Comparison of ENCODE assay signal across 15 cellular contexts in the genomic region with DNA sequence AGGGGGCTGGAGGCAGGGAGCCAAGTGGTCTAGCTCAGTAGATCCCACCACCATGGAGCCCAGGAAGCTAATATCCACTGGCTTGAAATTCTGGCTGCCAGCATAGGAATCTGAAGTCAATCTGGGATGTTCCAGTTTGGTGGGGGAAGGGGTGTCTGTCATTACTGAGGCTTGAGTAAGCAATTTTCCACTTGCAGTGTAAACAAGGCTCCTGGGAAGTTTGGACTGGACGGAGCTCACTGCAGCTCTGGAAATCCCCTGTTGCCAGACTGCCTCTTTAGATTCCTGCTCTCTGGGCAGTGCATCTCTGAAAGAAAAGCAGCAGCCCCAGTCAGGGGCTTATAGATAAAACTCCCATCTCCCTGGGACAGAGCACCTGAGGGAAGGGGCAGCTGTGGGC.
"Had no signal": no experiment of that assay in that cellular context is flagged by ENCODE, and none has a peak within 500 bp of the region (broad histone marks: within the 10 kb centered on the region; RNA-seq: fewer than 3 reads in every experiment).

No MANE protein-coding gene starts in this region.

- H3K27me3 ChIP-seq: cardiac muscle cell, neutrophil, right atrium auricular region, tibial nerve, vagina had no signal

- ATAC-seq: activated T-cell treated with anti-CD3 and anti-CD28 coated beads, Interleukin-2, amount 50 U/mL, for 72 hours; left cardiac atrium; mucosa of descending colon; naive thymus-derived CD8-positive, alpha-beta T cell; stimulated activated effector memory CD8-positive, alpha-beta T cell treated with anti-CD3 and anti-CD28 coated beads, Interleukin-12 subunit alpha, Interleukin-12 subunit beta, amount 100 ng/mL, for 72 hours had no signal

- H3K4me3 ChIP-seq: cardiac muscle cell, mucosa of descending colon, right atrium auricular region, tibial nerve, vagina had no signal

- H3K9me3 ChIP-seq: mucosa of descending colon, neutrophil, tibial nerve, vagina had no signal

- H3K27ac ChIP-seq: cardiac muscle cell, neutrophil, right atrium auricular region, tibial nerve, vagina had no signal

- H3K36me3 ChIP-seq: cardiac muscle cell, neutrophil, right atrium auricular region, tibial nerve, vagina had no signal

- H3K4me1 ChIP-seq: right atrium auricular region, tibial nerve, vagina had no signal

- DNase-seq: activated CD4-positive, alpha-beta memory T cell treated with anti-CD3 and anti-CD28 coated beads for 36 hours; activated CD4-positive, CD25-positive, alpha-beta regulatory T cell treated with anti-CD3 and anti-CD28 coated beads, Interleukin-2, amount 50 U/mL, for 72 hours; activated gamma-delta T cell treated with Interleukin-2 at 50 U/mL for 16 hours; activated naive CD8-positive, alpha-beta T cell treated with anti-CD3 and anti-CD28 coated beads for 36 hours; activated T-cell treated with anti-CD3 and anti-CD28 coated beads, Interleukin-2, amount 50 U/mL, for 72 hours; left cardiac atrium; mucosa of descending colon; naive thymus-derived CD8-positive, alpha-beta T cell; small intestine had no signal
